ENCODE assay signal across 20 cellular contexts in the genomic region with DNA sequence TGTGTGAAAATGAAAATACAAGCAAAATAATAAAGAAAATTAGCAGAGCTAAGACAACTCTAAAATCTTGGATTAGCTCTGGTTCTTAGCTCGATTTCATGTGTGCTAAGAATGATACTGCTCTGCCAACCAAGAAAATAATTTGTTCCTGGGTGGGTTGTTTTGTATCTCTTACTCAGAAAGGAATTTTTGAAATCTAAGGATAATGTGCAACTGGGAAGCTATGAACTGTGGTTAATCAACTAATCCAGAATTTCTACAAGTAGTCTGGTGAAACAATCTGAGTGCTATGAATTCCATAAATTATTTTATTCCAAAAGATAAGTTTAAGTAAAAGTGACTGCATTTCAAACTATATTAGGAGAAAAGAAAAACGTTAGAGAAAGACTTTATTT.
"Had no signal": no experiment of that assay in that cellular context is flagged by ENCODE, and none has a peak within 500 bp of the region (broad histone marks: within the 10 kb centered on the region; RNA-seq: fewer than 3 reads in every experiment).

No MANE protein-coding gene starts in this region.

- ATAC-seq: esophagus mucosa; foreskin keratinocyte; heart left ventricle; left colon; left ventricle myocardium superior; sciatic nerve; stimulated activated naive CD8-positive, alpha-beta T cell treated with anti-CD3 and anti-CD28 coated beads, Interleukin-15, amount 100 ng/mL, for 72 hours; upper lobe of right lung had no signal

- H3K4me3 Mint-ChIP-seq: naive B cell; nephron; stimulated activated naive B cell treated with anti-CD40 and anti-IgM and Interleukin-4, amounts not matched to agents 10 μg/mL and 1 μg/mL and 100 μg/mL, for 72 hours; stimulated activated naive CD8-positive, alpha-beta T cell treated with anti-CD3 and anti-CD28 coated beads, Interleukin-15, amount 100 ng/mL, for 72 hours had no signal

- H3K4me1 Mint-ChIP-seq: nephron; stimulated activated naive CD8-positive, alpha-beta T cell treated with anti-CD3 and anti-CD28 coated beads, Interleukin-15, amount 100 ng/mL, for 72 hours had no signal

- DNase-seq: cortex of kidney; dorsolateral prefrontal cortex; effector CD8-positive, alpha-beta T cell; heart left ventricle; hippocampal formation; left colon; left ventricle myocardium superior; mesenchymal stem cell; midbrain; naive B cell; stimulated activated CD4-positive, alpha-beta T cell treated with anti-CD3 and anti-CD28 coated beads, Interleukin-2, amount 100 ng/mL, for 24 hours; stimulated activated CD4-positive, alpha-beta T cell treated with anti-CD3 and anti-CD28 coated beads, Interleukin-4, amount 100 ng/mL, for 4 hours; stimulated activated naive B cell treated with anti-CD40 and anti-IgM and Interleukin-4, amounts not matched to agents 10 μg/mL and 1 μg/mL and 100 μg/mL, for 72 hours; stimulated activated naive CD8-positive, alpha-beta T cell treated with anti-CD3 and anti-CD28 coated beads, Interleukin-15, amount 100 ng/mL, for 72 hours; testis; upper lobe of right lung had no signal

- H3K27me3 Mint-ChIP-seq: naive B cell; stimulated activated naive B cell treated with anti-CD40 and anti-IgM and Interleukin-4, amounts not matched to agents 10 μg/mL and 1 μg/mL and 100 μg/mL, for 72 hours; stimulated activated naive CD8-positive, alpha-beta T cell treated with anti-CD3 and anti-CD28 coated beads, Interleukin-15, amount 100 ng/mL, for 72 hours had no signal

- H3K27ac Mint-ChIP-seq: naive B cell; nephron; stimulated activated naive B cell treated with anti-CD40 and anti-IgM and Interleukin-4, amounts not matched to agents 10 μg/mL and 1 μg/mL and 100 μg/mL, for 72 hours had no signal
